ENCODE assay signal across 24 cellular contexts in the genomic region with DNA sequence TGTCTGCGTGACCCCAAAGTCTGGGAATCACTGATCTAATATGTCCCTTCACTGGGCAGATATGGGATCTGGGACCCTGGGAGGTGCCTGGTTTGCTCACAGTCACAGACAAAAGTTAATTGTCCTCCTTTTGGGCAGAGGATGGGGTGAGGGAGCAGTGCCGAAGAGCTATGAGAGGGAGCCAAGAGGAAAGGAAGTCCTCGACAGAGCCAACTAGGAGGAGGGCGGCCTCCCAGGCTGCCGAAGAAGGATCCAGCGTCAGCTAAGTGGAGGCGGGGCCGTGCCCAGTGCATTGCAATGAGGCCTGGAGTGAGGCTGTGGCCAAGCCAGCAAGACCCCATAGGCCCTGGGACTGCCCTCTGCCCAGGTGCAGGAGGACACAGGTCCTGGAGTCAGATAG. TPM values are rescaled to one million over a fixed set of nuclear protein-coding genes. Genes with fewer than 3 reads are reported as not detected.
DNase-seq lines count a peak whose midpoint lies in the region; ATAC-seq and TF ChIP-seq lines count a peak whose summit lies in the region.
"Had no signal": no experiment of that assay in that cellular context is flagged by ENCODE, and none has a peak within 500 bp of the region (broad histone marks: within the 10 kb centered on the region; RNA-seq: fewer than 3 reads in every experiment).

No MANE protein-coding gene starts in this region.

- DNase-seq in H7 (peak; percentile 41), hypothalamus (lab: John Stamatoyannopoulos, UW) (peak in 28 of 51 donors; percentile 7 to 68 (median 38)), putamen (ENCODE audit: low spot score) (peak; percentile 72), foreskin fibroblast (no peak)
- DNase-seq: activated CD4-positive, alpha-beta T cell treated with anti-CD3 and anti-CD28 coated beads, Interleukin-2, amount 50 U/mL, for 1 hour; activated naive CD8-positive, alpha-beta T cell treated with anti-CD3 and anti-CD28 coated beads for 36 hours; CD4-positive, alpha-beta T cell; DMS 273 treated with DMSO at 0.1 percent for 48 hours; mesendoderm; MV-4-11; naive B cell; NCI-H1694 treated with DMSO at 0.1 percent for 48 hours; NCI-H2171 treated with DMSO at 0.1 percent for 48 hours; NCI-H526; Peyer's patch had no signal

- ATAC-seq in GM21381 (IDR thresholded peaks at IDR 0.05; ENCODE audit: unreplicated experiment) (no peak), HG03565 (IDR thresholded peaks at IDR 0.05; ENCODE audit: unreplicated experiment) (no peak), HG03439 (IDR thresholded peaks at IDR 0.05; ENCODE audit: unreplicated experiment) (no peak)

- H3K4me3 ChIP-seq in H7 (ENCODE audit: insufficient read depth, low read depth, low read length) (no peak overlapping the region), foreskin fibroblast (ENCODE audit: low read depth in 1 of 2, low read length in 2 of 2) (no peak overlapping the region)
- H3K4me3 ChIP-seq: coronary artery, Peyer's patch, SK-N-MC, thoracic aorta had no signal

- peak overlapping the region; percentile 81 for H3K27ac ChIP-seq in cingulate gyrus (ENCODE audit: low read depth, low read length)
- H3K27ac ChIP-seq: parathyroid adenoma, Peyer's patch, SK-N-MC, thoracic aorta, VCaP had no signal

- peaks cover 6% of the 10 kb centered on the region for H3K36me3 ChIP-seq in H7 (replicated peaks; ENCODE audit: control insufficient read depth, insufficient read depth, low read length)
- H3K36me3 ChIP-seq: Peyer's patch, thoracic aorta had no signal

- no peak for TF ChIP-seq CTCF in foreskin fibroblast (IDR thresholded peaks at IDR 0.05; ENCODE audit: low read depth, low read length)

- no peaks in the 10 kb centered on the region for H3K27me3 ChIP-seq in H7 (ENCODE audit: control insufficient read depth, insufficient read depth, low read length)
- H3K27me3 ChIP-seq: Peyer's patch had no signal

RNA-seq across cellular contexts. Expression of a gene that starts 11.4 kb away (rescaled TPM):
- 93.3 and 97.2 TPM in 2 replicates for total RNA-seq in H7 (2014; rRNA removed; shearing (Covaris generic))
- total RNA-seq: CD4-positive, alpha-beta T cell had no signal

RNA-seq across cellular contexts. Expression of a gene that starts 17.6 kb away (rescaled TPM):
- total RNA-seq in H7 (2014; rRNA removed; shearing (Covaris generic)) = 20.6 and 26.5 TPM in 2 replicates

Comparison
In these comparisons a context has a peak if more than half of its experiments do, and no peak if none do; other contexts are left out.
1. DNase-seq: peak in H7 (single experiment), hypothalamus (28 of 51) and putamen (single experiment); none in foreskin fibroblast (0 of 2).